29 cellular contexts compared by ENCODE assay signal in genomic region chr17:48622857-48623256, GRCh38. TPM values are rescaled to one million over a fixed set of nuclear protein-coding genes. Genes with fewer than 3 reads are reported as not detected.
"Had no signal": no experiment of that assay in that cellular context is flagged by ENCODE, and none has a peak within 500 bp of the region (broad histone marks: within the 10 kb centered on the region; RNA-seq: fewer than 3 reads in every experiment).

No MANE protein-coding gene starts in this region.

- H3K4me3 ChIP-seq: colonic mucosa, dorsolateral prefrontal cortex, esophagus muscularis mucosa, gastrocnemius medialis, left ventricle myocardium inferior, ovary, psoas muscle, right atrium auricular region, thyroid gland had no signal

- FAIRE-seq: endothelial cell of umbilical vein had no signal

- H3K9me3 ChIP-seq: colonic mucosa, esophagus muscularis mucosa, gastrocnemius medialis, left ventricle myocardium inferior, neutrophil, ovary, psoas muscle, right atrium auricular region, thyroid gland had no signal

- H3K36me3 ChIP-seq: colonic mucosa, esophagus muscularis mucosa, gastrocnemius medialis, left ventricle myocardium inferior, neutrophil, ovary, right atrium auricular region, thyroid gland, WERI-Rb-1 had no signal

- DNase-seq: activated CD4-positive, alpha-beta T cell treated with anti-CD3 and anti-CD28 coated beads, Interleukin-2, amount 10 ng/mL, durations not matched to agents 7 days and 5 days; activated CD4-positive, CD25-positive, alpha-beta regulatory T cell treated with anti-CD3 and anti-CD28 coated beads, Interleukin-2, amount 50 U/mL, for 72 hours; activated CD8-positive, alpha-beta T cell treated with anti-CD3 and anti-CD28 coated beads, Interleukin-2, amount 10 ng/mL, durations not matched to agents 7 days and 5 days; activated gamma-delta T cell treated with Interleukin-2 at 50 U/mL for 16 hours; activated T-cell treated with anti-CD3 and anti-CD28 coated beads, Interleukin-2, amount 50 U/mL, for 1 hour; aorta; colonic mucosa; dorsolateral prefrontal cortex; effector memory CD8-positive, alpha-beta T cell; gastrocnemius medialis; head of caudate nucleus; hypothalamus; islet precursor cell; left ventricle myocardium inferior; naive thymus-derived CD8-positive, alpha-beta T cell; ovary; psoas muscle; stimulated activated CD4-positive, alpha-beta T cell treated with anti-CD3 and anti-CD28 coated beads, Interleukin-12 subunit alpha, Interleukin-12 subunit beta, amount 100 ng/mL, for 4 hours; stimulated activated CD4-positive, alpha-beta T cell treated with anti-CD3 and anti-CD28 coated beads, Interleukin-4, amount 100 ng/mL, for 4 hours; substantia nigra; T-cell; thyroid gland; WERI-Rb-1 had no signal

- H3K27ac ChIP-seq: colonic mucosa, dorsolateral prefrontal cortex, esophagus muscularis mucosa, gastrocnemius medialis, left ventricle myocardium inferior, neutrophil, ovary, psoas muscle, right atrium auricular region, thyroid gland, WERI-Rb-1 had no signal

- ATAC-seq: activated CD8-positive, alpha-beta T cell treated with anti-CD3 and anti-CD28 coated beads, Interleukin-2, amount 10 ng/mL, durations not matched to agents 7 days and 5 days; activated naive CD4-positive, alpha-beta T cell treated with anti-CD3 and anti-CD28 coated beads, Interleukin-2, amount 50 U/mL, for 72 hours; effector memory CD8-positive, alpha-beta T cell; gastrocnemius medialis; naive thymus-derived CD8-positive, alpha-beta T cell; psoas muscle; T-cell had no signal

RNA-seq across cellular contexts. Expression of gene HOXB9, which starts 3.3 kb away (rescaled TPM):
- total RNA-seq: activated CD4-positive, alpha-beta T cell treated with anti-CD3 and anti-CD28 coated beads, Interleukin-2, amount 10 ng/mL, durations not matched to agents 7 days and 5 days; dorsolateral prefrontal cortex; esophagus muscularis mucosa; gastrocnemius medialis; left ventricle myocardium inferior; lung microvascular endothelial cell; naive thymus-derived CD8-positive, alpha-beta T cell; psoas muscle; right atrium auricular region; thyroid gland had no signal

RNA-seq across cellular contexts. Expression of gene HOXB8, which starts 7.8 kb away (rescaled TPM):
- total RNA-seq: activated CD4-positive, alpha-beta T cell treated with anti-CD3 and anti-CD28 coated beads, Interleukin-2, amount 10 ng/mL, durations not matched to agents 7 days and 5 days; activated CD8-positive, alpha-beta T cell treated with anti-CD3 and anti-CD28 coated beads, Interleukin-2, amount 10 ng/mL, durations not matched to agents 7 days and 5 days; activated naive CD4-positive, alpha-beta T cell treated with anti-CD3 and anti-CD28 coated beads, Interleukin-2, amount 50 U/mL, for 72 hours; dorsolateral prefrontal cortex; esophagus muscularis mucosa; left ventricle myocardium inferior; lung microvascular endothelial cell; naive thymus-derived CD8-positive, alpha-beta T cell; psoas muscle; right atrium auricular region; T-cell had no signal
- polyA plus RNA-seq: naive thymus-derived CD8-positive, alpha-beta T cell had no signal

RNA-seq across cellular contexts. Expression of gene HOXB7, which starts 12.0 kb away (rescaled TPM):
- total RNA-seq: naive thymus-derived CD8-positive, alpha-beta T cell had no signal

RNA-seq across cellular contexts. Expression of gene HOXB6, which starts 18.1 kb away (rescaled TPM):
- total RNA-seq: activated CD4-positive, alpha-beta T cell treated with anti-CD3 and anti-CD28 coated beads, Interleukin-2, amount 10 ng/mL, durations not matched to agents 7 days and 5 days; activated CD8-positive, alpha-beta T cell treated with anti-CD3 and anti-CD28 coated beads, Interleukin-2, amount 10 ng/mL, durations not matched to agents 7 days and 5 days; naive thymus-derived CD8-positive, alpha-beta T cell had no signal
- polyA plus RNA-seq: naive thymus-derived CD8-positive, alpha-beta T cell had no signal

RNA-seq across cellular contexts. Expression of gene HOXB5, which starts 29.3 kb away (rescaled TPM):
- total RNA-seq: activated CD4-positive, alpha-beta T cell treated with anti-CD3 and anti-CD28 coated beads, Interleukin-2, amount 10 ng/mL, durations not matched to agents 7 days and 5 days; activated CD8-positive, alpha-beta T cell treated with anti-CD3 and anti-CD28 coated beads, Interleukin-2, amount 10 ng/mL, durations not matched to agents 7 days and 5 days; activated naive CD4-positive, alpha-beta T cell treated with anti-CD3 and anti-CD28 coated beads, Interleukin-2, amount 50 U/mL, for 72 hours; gastrocnemius medialis; left ventricle myocardium inferior; lung microvascular endothelial cell; naive thymus-derived CD8-positive, alpha-beta T cell; right atrium auricular region; T-cell had no signal
- polyA plus RNA-seq: naive thymus-derived CD8-positive, alpha-beta T cell had no signal
